1 cellular context compared by ENCODE assay signal in genomic region chr2:173959909-173960308, GRCh38.
TF ChIP-seq lines count a peak whose summit lies in the region.

No MANE protein-coding gene starts in this region.

TF ChIP-seq in HepG2, 621 proteins besides CTCF, POLR2A, EP300 and RAD21:
- peak; percentile 97 for TF ChIP-seq ZNF770 (CRISPR knock-in tag; IDR thresholded peaks at IDR 0.05)
- no peak for TF ChIP-seq NR2C2 (CRISPR knock-in tag; IDR thresholded peaks at IDR 0.05; ENCODE audit: borderline replicate concordance)
- TF ChIP-seq XBP1 (CRISPR knock-in tag; IDR thresholded peaks at IDR 0.05) = no peak
- no peak for TF ChIP-seq ZNF678 (CRISPR knock-in tag; IDR thresholded peaks at IDR 0.05)
- TF ChIP-seq FIP1L1 (IDR thresholded peaks at IDR 0.05; ENCODE audit: borderline replicate concordance, insufficient read depth, low read depth, low read length) = no peak
- no peak for TF ChIP-seq FOSL2 (CRISPR knock-in tag; IDR thresholded peaks at IDR 0.05)
- no peak for TF ChIP-seq ZBTB38 (CRISPR knock-in tag; IDR thresholded peaks at IDR 0.05)
- TF ChIP-seq RFX3 (CRISPR knock-in tag; IDR thresholded peaks at IDR 0.05) = no peak
- TF ChIP-seq KDM1A (CRISPR knock-in tag; IDR thresholded peaks at IDR 0.05) = 0 out of 2 replicates have a peak, but pooled peaks have one; percentile 23
- no peak for TF ChIP-seq HDAC1 (CRISPR knock-in tag; IDR thresholded peaks at IDR 0.05)
- peak; percentile 65; the same call in 1 of the 2 replicates for TF ChIP-seq ZMYM3 (CRISPR knock-in tag; IDR thresholded peaks at IDR 0.05)
TF ChIP-seq in HepG2: peak in this region for 3.
